ENCODE assay signal across 8 cellular contexts in the genomic region with DNA sequence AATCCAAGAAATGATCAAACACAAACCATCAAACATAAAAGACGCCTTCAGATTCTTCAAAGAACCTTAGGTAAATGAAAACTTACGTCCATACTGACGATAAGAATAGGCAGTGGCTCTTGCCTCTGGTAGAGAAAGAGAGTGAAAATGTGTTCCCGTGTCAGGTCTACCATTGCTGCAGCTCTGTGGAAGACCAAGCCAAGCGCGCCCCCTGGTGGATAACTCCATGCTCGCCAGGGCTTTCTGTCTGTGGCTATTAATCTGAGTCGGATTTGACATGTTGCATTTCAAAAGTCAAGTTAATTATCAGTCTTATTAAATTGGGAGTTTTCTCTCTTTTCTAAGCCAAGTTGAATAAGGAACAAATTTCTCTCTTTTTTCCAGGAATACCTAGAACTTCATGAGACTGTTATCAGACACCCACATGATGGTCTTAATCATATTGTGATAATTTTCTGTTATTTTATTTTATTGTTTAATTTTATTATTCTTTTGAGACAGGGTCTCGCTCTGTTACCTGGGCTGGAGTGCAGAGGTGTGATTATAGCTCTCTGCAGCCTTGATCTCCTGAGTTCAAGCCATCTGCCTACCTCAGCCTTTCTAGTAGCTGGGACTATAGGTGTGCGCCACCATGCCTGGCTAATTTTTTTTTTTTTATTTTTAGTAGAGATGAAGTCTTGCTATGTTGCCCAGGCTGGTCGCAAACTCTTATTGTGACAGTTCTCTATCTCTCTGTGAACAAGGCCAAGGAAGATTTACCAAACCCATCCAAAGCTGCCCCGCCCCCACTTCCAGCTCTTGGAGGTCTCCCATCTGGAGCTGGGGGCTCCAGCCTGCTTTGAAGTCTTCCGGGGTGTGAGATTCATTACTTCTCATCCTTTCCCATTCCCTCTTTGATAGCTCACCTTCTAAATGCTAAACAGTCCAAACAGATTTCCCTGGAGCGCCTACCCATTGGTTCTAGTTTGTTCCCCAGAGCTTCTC. TPM values are rescaled to one million over a fixed set of nuclear protein-coding genes. Genes with fewer than 3 reads are reported as not detected.
DNase-seq lines count a peak whose midpoint lies in the region; ATAC-seq and TF ChIP-seq lines count a peak whose summit lies in the region.

No MANE protein-coding gene starts in this region.

- peak; percentile 80 for DNase-seq in NCI-H69 (lab: John Stamatoyannopoulos, UW)
- peak; percentile 97 for DNase-seq in activated CD4-positive, alpha-beta T cell treated with anti-CD3 and anti-CD28 coated beads for 48 hours
- DNase-seq in choroid plexus epithelial cell (ENCODE audit: low read depth) = peak; percentile 91
- DNase-seq in left colon = peak; percentile 75 to 95
- peak; percentile 83 for DNase-seq in stimulated activated CD4-positive, alpha-beta T cell treated with anti-CD3 and anti-CD28 coated beads, Interleukin-2, amount 100 ng/mL, for 4 hours (ENCODE audit: low read depth)

- ATAC-seq in HG03521 (IDR thresholded peaks at IDR 0.05; ENCODE audit: unreplicated experiment) = peak; percentile 58
- peak; percentile 96 for ATAC-seq in left colon
- ATAC-seq in GM19397 (IDR thresholded peaks at IDR 0.05; ENCODE audit: unreplicated experiment) = no peak

- peak overlapping the region; percentile 5 for H3K4me3 ChIP-seq in choroid plexus epithelial cell (ENCODE audit: low read depth, low read length)

- TF ChIP-seq CTCF in GM12874 (IDR thresholded peaks at IDR 0.05; ENCODE audit: insufficient read depth, low read depth, low read length) (peak; percentile 80), choroid plexus epithelial cell (conservative IDR thresholded peaks at IDR 0.05; ENCODE audit: low read depth, low read length) (peak; percentile 98)

- intact Hi-C loops in left colon (cut with DNase I, micrococcal nuclease) = loop anchor here in 1 of 2 donors (10.0 kb wide), 1 partner anchor 1633 kb away; no protein-coding TSS in a partner anchor

RNA-seq across cellular contexts. Expression of a gene that starts 15.8 kb away (rescaled TPM):
- 1 to 10 TPM; 2.8 to 2.9 TPM for total RNA-seq in left colon

RNA-seq across cellular contexts. Expression of a gene that starts 28.0 kb away (rescaled TPM):
- total RNA-seq in left colon = 1 to 10 TPM; 7.2 to 7.8 TPM

RNA-seq across cellular contexts. Expression of a gene that starts 33.7 kb away (rescaled TPM):
- total RNA-seq in left colon = 10 to 100 TPM; 67.4 to 79.2 TPM

RNA-seq across cellular contexts. Expression of a gene that starts 51.7 kb away (rescaled TPM):
- total RNA-seq in left colon = 100 to 1,000 TPM; 626 to 674 TPM
